In the genomic region with DNA sequence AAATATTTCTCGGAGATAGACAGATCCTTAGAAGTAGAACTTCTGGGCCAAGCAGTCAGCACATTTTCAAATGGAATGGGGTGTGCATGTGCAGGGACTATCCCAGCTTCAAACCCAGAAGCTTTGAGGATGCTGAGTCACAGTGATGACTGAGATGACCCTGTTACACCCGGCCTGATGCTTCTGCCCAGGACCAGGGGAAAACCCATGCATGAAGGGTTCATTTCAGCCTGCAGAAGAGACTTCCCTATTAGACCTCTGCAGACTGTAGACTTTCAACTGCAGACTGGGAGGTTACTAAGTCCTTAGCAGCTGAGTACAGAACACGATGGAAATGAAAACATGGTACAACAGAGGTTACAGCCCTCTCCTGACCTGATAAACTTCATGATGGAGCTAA, we compare ENCODE assay signal across 8 cellular contexts. TPM values are rescaled to one million over a fixed set of nuclear protein-coding genes. Genes with fewer than 3 reads are reported as not detected.
DNase-seq lines count a peak whose midpoint lies in the region; ATAC-seq lines count a peak whose summit lies in the region.

No MANE protein-coding gene starts in this region.

- no peak overlapping the region for H4K12ac ChIP-seq in trophoblast cell (ENCODE audit: low read depth, low read length)

- H2AFZ ChIP-seq in trophoblast cell (ENCODE audit: insufficient read depth, low read length, poor library complexity), result no peak overlapping the region

- H3K9me3 Mint-ChIP-seq in T-helper 2 cell treated with Interferon-gamma antibody and Interleukin-4, amounts not matched to agents 5 μg/mL and 100 μg/mL, for 36 hours, result no peaks in the 10 kb centered on the region

- H3K18ac ChIP-seq in trophoblast cell (ENCODE audit: low read length), result no peak overlapping the region

- H2BK120ac ChIP-seq in trophoblast cell (ENCODE audit: insufficient read depth, low read length, poor library complexity), result no peak overlapping the region

- no peak overlapping the region for H3K27ac Mint-ChIP-seq in T-helper 2 cell treated with Interferon-gamma antibody and Interleukin-4, amounts not matched to agents 5 μg/mL and 100 μg/mL, for 36 hours

- no peaks in the 10 kb centered on the region for H3K36me3 ChIP-seq in trophoblast cell (ENCODE audit: control insufficient read depth in 1 of 2, insufficient read depth in 2 of 2, low read length in 2 of 2)

- H3K9me3 ChIP-seq in trophoblast cell (ENCODE audit: insufficient read depth, low read depth, low read length), result no peaks in the 10 kb centered on the region

- no peaks in the 10 kb centered on the region for H3K79me1 ChIP-seq in trophoblast cell (ENCODE audit: low read length)

- no peak overlapping the region for H3K4ac ChIP-seq in trophoblast cell (ENCODE audit: low read depth, low read length)

- H3K23ac ChIP-seq in trophoblast cell (ENCODE audit: low read length), result no peak overlapping the region

- H3K4me2 ChIP-seq in trophoblast cell (ENCODE audit: low read length), result no peak overlapping the region

- no peak overlapping the region for H3K4me3 Mint-ChIP-seq in T-helper 2 cell treated with Interferon-gamma antibody and Interleukin-4, amounts not matched to agents 5 μg/mL and 100 μg/mL, for 36 hours

- DNase-seq in A172 (ENCODE audit: low spot score) (peak; percentile 91), trophoblast cell (peak; percentile 2 to 39), NCI-H524 treated with DMSO at 0.1 percent for 48 hours (lab: John Stamatoyannopoulos, UW) (no peak), anterior cingulate cortex (lab: John Stamatoyannopoulos, UW) (no peak), DMS 273 treated with DMSO at 0.1 percent for 48 hours (lab: John Stamatoyannopoulos, UW) (no peak)
- peak; percentile 55 for DNase-seq in T-helper 2 cell treated with Interferon-gamma antibody and Interleukin-4, amounts not matched to agents 5 μg/mL and 100 μg/mL, for 36 hours (ENCODE audit: low spot score)

- WGBS in trophoblast cell (ENCODE audit: extremely low coverage, insufficient coverage, insufficient read length), result no CpG with 5 or more reads among the region's 3 CpGs

- no peaks in the 10 kb centered on the region for H3K27me3 ChIP-seq in trophoblast cell (ENCODE audit: insufficient read depth, low read length)

- no peak overlapping the region for H2BK12ac ChIP-seq in trophoblast cell (ENCODE audit: low read length)

- no peaks in the 10 kb centered on the region for H3K36me3 Mint-ChIP-seq in T-helper 2 cell treated with Interferon-gamma antibody and Interleukin-4, amounts not matched to agents 5 μg/mL and 100 μg/mL, for 36 hours (ENCODE audit: low read depth)

- no peak overlapping the region for H2AK5ac ChIP-seq in trophoblast cell (ENCODE audit: low read length)

- peaks cover 8% of the 10 kb centered on the region for H3K4me1 Mint-ChIP-seq in T-helper 2 cell treated with Interferon-gamma antibody and Interleukin-4, amounts not matched to agents 5 μg/mL and 100 μg/mL, for 36 hours (ENCODE audit: low read depth)

- no peak overlapping the region for H3K4me3 ChIP-seq in trophoblast cell (ENCODE audit: low read depth, low read length)

- H3K4me1 ChIP-seq in trophoblast cell (ENCODE audit: control insufficient read depth in 1 of 2, insufficient read depth in 2 of 2, low read length in 2 of 2), result no peaks in the 10 kb centered on the region

- peaks cover 20% of the 10 kb centered on the region for H3K27me3 Mint-ChIP-seq in T-helper 2 cell treated with Interferon-gamma antibody and Interleukin-4, amounts not matched to agents 5 μg/mL and 100 μg/mL, for 36 hours (ENCODE audit: low read depth)

- H3K14ac ChIP-seq in trophoblast cell (ENCODE audit: low read length), result no peak overlapping the region

- H3K79me2 ChIP-seq in trophoblast cell (ENCODE audit: control insufficient read depth, insufficient read depth, low read length, poor library complexity), result no peaks in the 10 kb centered on the region

- H3K9ac ChIP-seq in trophoblast cell (ENCODE audit: low read length), result no peak overlapping the region

- H2BK5ac ChIP-seq in trophoblast cell (ENCODE audit: low read depth, low read length, poor library complexity), result no peak overlapping the region

- no peak overlapping the region for H3K27ac ChIP-seq in trophoblast cell (ENCODE audit: low read depth, low read length)

- no peak overlapping the region for H4K91ac ChIP-seq in trophoblast cell (ENCODE audit: low read depth, low read length)

- ATAC-seq in GM18873 (IDR thresholded peaks at IDR 0.05; ENCODE audit: low FRiP score, unreplicated experiment) (peak; percentile 92), HG03060 (IDR thresholded peaks at IDR 0.05; ENCODE audit: low read depth, unreplicated experiment) (peak; percentile 81)

- H4K8ac ChIP-seq in trophoblast cell (ENCODE audit: low read depth, low read length), result no peak overlapping the region

RNA-seq across cellular contexts. Expression of a gene that starts 3.6 kb away (rescaled TPM):
- 0.02 TPM in 1 of 2 replicates, not detected in the other for total RNA-seq in A172 (2014; rRNA removed; shearing (Covaris generic))
- not detected in 2 replicates for polyA plus RNA-seq in trophoblast cell (2013)

RNA-seq across cellular contexts. Expression of a gene that starts 50.6 kb away (rescaled TPM):
- total RNA-seq in A172 (2014; rRNA removed; shearing (Covaris generic)), result 1.2 and 2.0 TPM in 2 replicates
- polyA plus RNA-seq in trophoblast cell (2013), result 3.4 and 4.6 TPM in 2 replicates

Comparison
In these comparisons a context has a peak if more than half of its experiments do, and no peak if none do; other contexts are left out.
1. DNase-seq: peak in A172 (single experiment), T-helper 2 cell treated with Interferon-gamma antibody and Interleukin-4, amounts not matched to agents 5 μg/mL and 100 μg/mL, for 36 hours (single experiment) and trophoblast cell (2 of 2); none in NCI-H524 treated with DMSO at 0.1 percent for 48 hours (single experiment), anterior cingulate cortex (0 of 58) and DMS 273 treated with DMSO at 0.1 percent for 48 hours (single experiment).